Comparison of ENCODE assay signal across 22 cellular contexts in genomic region chr4:130705023-130705422, GRCh38.
"Had no signal": no experiment of that assay in that cellular context is flagged by ENCODE, and none has a peak within 500 bp of the region (broad histone marks: within the 10 kb centered on the region; RNA-seq: fewer than 3 reads in every experiment).

No MANE protein-coding gene starts in this region.

- H3K27ac Mint-ChIP-seq: activated CD8-positive, alpha-beta memory T cell treated with anti-CD3 and anti-CD28 coated beads, Interleukin-2, amount 10 ng/mL, durations not matched to agents 7 days and 5 days; activated naive CD4-positive, alpha-beta T cell treated with anti-CD3 and anti-CD28 coated beads, Interleukin-2, amount 50 U/mL, for 72 hours; activated T-cell treated with anti-CD3 and anti-CD28 coated beads, Interleukin-2, amount 50 U/mL, for 24 hours; dendritic cell treated with granulocyte-macrophage colony-stimulating factor and Interleukin-4, amounts not matched to agents 40 ng/mL and 50 ng/mL, for 4 days; effector memory CD8-positive, alpha-beta T cell; neural progenitor cell; stimulated activated naive CD8-positive, alpha-beta T cell treated with anti-CD3 and anti-CD28 coated beads, Interleukin-15, Interleukin-2, amounts not matched to agents 100 ng/mL and 50 ng/mL, for 24 hours had no signal

- H3K36me3 ChIP-seq: neural progenitor cell, pancreas, upper lobe of right lung had no signal

- H3K4me1 Mint-ChIP-seq: activated CD8-positive, alpha-beta memory T cell treated with anti-CD3 and anti-CD28 coated beads, Interleukin-2, amount 10 ng/mL, durations not matched to agents 7 days and 5 days; central memory CD8-positive, alpha-beta T cell; neural progenitor cell had no signal

- H3K4me2 ChIP-seq: neural progenitor cell had no signal

- H3K9me3 ChIP-seq: body of pancreas, pancreas, testis, upper lobe of right lung had no signal

- H3K4me3 ChIP-seq: body of pancreas, neural progenitor cell, pancreas, testis, upper lobe of right lung had no signal

- H3K9me3 Mint-ChIP-seq: dendritic cell treated with granulocyte-macrophage colony-stimulating factor and Interleukin-4, amounts not matched to agents 40 ng/mL and 50 ng/mL, for 4 days had no signal

- ATAC-seq: activated CD4-positive, CD25-positive, alpha-beta regulatory T cell treated with anti-CD3 and anti-CD28 coated beads, Interleukin-2, amount 50 U/mL, for 24 hours; activated CD8-positive, alpha-beta memory T cell treated with anti-CD3 and anti-CD28 coated beads, Interleukin-2, amount 10 ng/mL, durations not matched to agents 7 days and 5 days; activated naive CD4-positive, alpha-beta T cell treated with anti-CD3 and anti-CD28 coated beads, Interleukin-2, amount 50 U/mL, for 72 hours; body of pancreas; effector memory CD8-positive, alpha-beta T cell; upper lobe of right lung had no signal

- H3K4me3 Mint-ChIP-seq: activated CD8-positive, alpha-beta memory T cell treated with anti-CD3 and anti-CD28 coated beads, Interleukin-2, amount 10 ng/mL, durations not matched to agents 7 days and 5 days; activated T-cell treated with anti-CD3 and anti-CD28 coated beads, Interleukin-2, amount 50 U/mL, for 24 hours; central memory CD8-positive, alpha-beta T cell; dendritic cell treated with granulocyte-macrophage colony-stimulating factor and Interleukin-4, amounts not matched to agents 40 ng/mL and 50 ng/mL, for 4 days; effector memory CD8-positive, alpha-beta T cell; neural progenitor cell; stimulated activated naive CD8-positive, alpha-beta T cell treated with anti-CD3 and anti-CD28 coated beads, Interleukin-15, Interleukin-2, amounts not matched to agents 100 ng/mL and 50 ng/mL, for 24 hours had no signal

- H3K27me3 Mint-ChIP-seq: activated CD8-positive, alpha-beta memory T cell treated with anti-CD3 and anti-CD28 coated beads, Interleukin-2, amount 10 ng/mL, durations not matched to agents 7 days and 5 days; activated T-cell treated with anti-CD3 and anti-CD28 coated beads, Interleukin-2, amount 50 U/mL, for 24 hours; central memory CD8-positive, alpha-beta T cell; dendritic cell treated with granulocyte-macrophage colony-stimulating factor and Interleukin-4, amounts not matched to agents 40 ng/mL and 50 ng/mL, for 4 days; effector memory CD8-positive, alpha-beta T cell; stimulated activated naive CD8-positive, alpha-beta T cell treated with anti-CD3 and anti-CD28 coated beads, Interleukin-15, Interleukin-2, amounts not matched to agents 100 ng/mL and 50 ng/mL, for 24 hours had no signal

- H3K4me1 ChIP-seq: body of pancreas, neural progenitor cell, pancreas, testis, upper lobe of right lung had no signal

- DNase-seq: activated CD4-positive, alpha-beta T cell treated with anti-CD3 and anti-CD28 coated beads, Interleukin-2, amount 50 U/mL, for 48 hours; activated CD8-positive, alpha-beta memory T cell treated with anti-CD3 and anti-CD28 coated beads, Interleukin-2, amount 10 ng/mL, durations not matched to agents 7 days and 5 days; activated effector memory CD4-positive, alpha-beta T cell treated with Interleukin-2 at 50 U/mL for 16 hours; activated T-cell treated with anti-CD3 and anti-CD28 coated beads, Interleukin-2, amount 50 U/mL, for 24 hours; amniotic stem cell; body of pancreas; effector memory CD8-positive, alpha-beta T cell; erythroblast; hippocampal formation; kidney glomerular epithelial cell; midbrain; pancreas; stimulated activated CD4-positive, alpha-beta T cell treated with anti-CD3 and anti-CD28 coated beads, Interleukin-4, amount 100 ng/mL, for 1 hour; stimulated activated CD8-positive, alpha-beta memory T cell treated with anti-CD3 and anti-CD28 coated beads, Interleukin-4, amount 100 ng/mL, for 48 hours; testis; upper lobe of right lung had no signal

- H3K27ac ChIP-seq: body of pancreas, neural progenitor cell, pancreas, testis, upper lobe of right lung had no signal

- H2AFZ ChIP-seq: neural progenitor cell had no signal

- H3K36me3 Mint-ChIP-seq: activated CD8-positive, alpha-beta memory T cell treated with anti-CD3 and anti-CD28 coated beads, Interleukin-2, amount 10 ng/mL, durations not matched to agents 7 days and 5 days; activated naive CD4-positive, alpha-beta T cell treated with anti-CD3 and anti-CD28 coated beads, Interleukin-2, amount 50 U/mL, for 72 hours; neural progenitor cell had no signal

- H3K27me3 ChIP-seq: body of pancreas, neural progenitor cell, pancreas, testis, upper lobe of right lung had no signal
